ENCODE assay signal across 16 cellular contexts in genomic region chrX:152787062-152787461, GRCh38. TPM values are rescaled to one million over a fixed set of nuclear protein-coding genes. Genes with fewer than 3 reads are reported as not detected.
A peak's percentile ranks its signal among the peaks of the same experiment; 100 is the strongest.
DNase-seq lines count a peak whose midpoint lies in the region; ATAC-seq and TF ChIP-seq lines count a peak whose summit lies in the region.
"Not testable (repeated sequence)": the region's sequence is repeated elsewhere in the genome, so short reads cannot be mapped to it uniquely, and the experiment has no call there.
"Had no signal": no experiment of that assay in that cellular context is flagged by ENCODE, and none has a peak within 500 bp of the region (broad histone marks: within the 10 kb centered on the region; RNA-seq: fewer than 3 reads in every experiment).

No MANE protein-coding gene starts in this region.

- H3K4me1 Mint-ChIP-seq in WTC11: not testable (repeated sequence)

- not testable (repeated sequence) for H3K9me3 Mint-ChIP-seq in WTC11

- not testable (repeated sequence) for H3K27ac Mint-ChIP-seq in WTC11

- TF ChIP-seq CTCF in WTC11 (IDR thresholded peaks at IDR 0.05): not testable (repeated sequence)

- not testable (repeated sequence) for H3K4me3 Mint-ChIP-seq in WTC11

- peak; percentile 80 for ATAC-seq in GM18861 (IDR thresholded peaks at IDR 0.05; ENCODE audit: unreplicated experiment)
- peak; percentile 81 for ATAC-seq in GM19372 (IDR thresholded peaks at IDR 0.05; ENCODE audit: low read depth, unreplicated experiment)
- peak; percentile 57 for ATAC-seq in GM21825 (IDR thresholded peaks at IDR 0.05; ENCODE audit: unreplicated experiment)
- ATAC-seq in HG02884 (IDR thresholded peaks at IDR 0.05; ENCODE audit: unreplicated experiment): peak; percentile 76
- peak; percentile 86 for ATAC-seq in HG03280 (IDR thresholded peaks at IDR 0.05; ENCODE audit: unreplicated experiment)
- peak; percentile 96 for ATAC-seq in WTC11
- ATAC-seq in left colon: peak; percentile 48

- POLR2A ChIA-PET in WTC11 (lab: Charles Lee): not testable (repeated sequence)

- not testable (repeated sequence) for DNase-seq in WTC11 (ENCODE audit: low spot score); left colon

- H3K27me3 Mint-ChIP-seq in WTC11 (ENCODE audit: low read depth): not testable (repeated sequence)

- CTCF ChIA-PET in WTC11 (lab: Charles Lee): not testable (repeated sequence)

- intact Hi-C loops in left colon (cut with DNase I, micrococcal nuclease): not testable (repeated sequence)

- H3K36me3 Mint-ChIP-seq in WTC11: not testable (repeated sequence)

RNA-seq across cellular contexts. Expression of gene MAGEA6, which starts 17.6 kb away (rescaled TPM):
- 0.30 to 1.0 TPM (median 0.60 TPM) in 3 replicates for total RNA-seq in WTC11 (2021)
- not detected for total RNA-seq in left colon
- total RNA-seq: activated CD4-positive, alpha-beta memory T cell treated with anti-CD3 and anti-CD28 coated beads for 36 hours; CD4-positive, CD25-positive, alpha-beta regulatory T cell; left lung; mesenteric fat pad; naive thymus-derived CD4-positive, alpha-beta T cell; NCI-H460; occipital lobe; vagina had no signal

RNA-seq across cellular contexts. Expression of gene CSAG3, which starts 28.0 kb away (rescaled TPM):
- total RNA-seq in WTC11 (2021): 13.0 to 14.1 TPM (median 13.2 TPM) in 3 replicates
- total RNA-seq in left colon: not detected
- total RNA-seq: CD4-positive, CD25-positive, alpha-beta regulatory T cell; left lung; mesenteric fat pad; NCI-H460; occipital lobe; PC-3; vagina had no signal

RNA-seq across cellular contexts. Expression of gene MAGEA2, which starts 33.4 kb away (rescaled TPM):
- total RNA-seq in WTC11 (2021): 6.7 to 14.0 TPM (median 9.2 TPM) in 3 replicates
- total RNA-seq in left colon: not detected
- total RNA-seq: activated CD4-positive, alpha-beta memory T cell treated with anti-CD3 and anti-CD28 coated beads for 36 hours; CD4-positive, CD25-positive, alpha-beta regulatory T cell; left lung; mesenteric fat pad; naive thymus-derived CD4-positive, alpha-beta T cell; NCI-H460; occipital lobe; PC-3; vagina had no signal

RNA-seq across cellular contexts. Expression of gene CETN2, which starts 43.5 kb away (rescaled TPM):
- total RNA-seq in WTC11 (2021) (20.4 to 21.7 TPM (median 20.5 TPM) in 3 replicates), left colon (10 to 100 TPM; 12.5 to 12.7 TPM)

RNA-seq across cellular contexts. Expression of gene NSDHL, which starts 43.8 kb away (rescaled TPM):
- total RNA-seq in WTC11 (2021): 22.5 to 26.1 TPM (median 25.9 TPM) in 3 replicates
- total RNA-seq in left colon: 10 to 100 TPM; 17.3 to 36.2 TPM

Comparison
In these comparisons a context has a peak if more than half of its experiments do, and no peak if none do; other contexts are left out.
1. RNA of gene CSAG3, which starts 28.0 kb away (total RNA-seq): 13.0 to 14.1 TPM in WTC11; not detected in left colon; every median in the first group is over 10 times any median in the second.
2. Peak in every context shown above with its lines, with median percentiles within 50 percentile points of each other: ATAC-seq.